36 cellular contexts compared by ENCODE assay signal in genomic region chr15:93505506-93505905, GRCh38.
"Had no signal": no experiment of that assay in that cellular context is flagged by ENCODE, and none has a peak within 500 bp of the region (broad histone marks: within the 10 kb centered on the region; RNA-seq: fewer than 3 reads in every experiment).

No MANE protein-coding gene starts in this region.

- H3K27ac ChIP-seq: adrenal gland, body of pancreas, epithelial cell of prostate, esophagus squamous epithelium, gastroesophageal sphincter, heart right ventricle, WERI-Rb-1 had no signal

- H3K9me3 Mint-ChIP-seq: activated CD4-positive, alpha-beta memory T cell treated with anti-CD3 and anti-CD28 coated beads for 36 hours; activated CD4-positive, alpha-beta T cell treated with anti-CD3 and anti-CD28 coated beads, Interleukin-2, amount 10 ng/mL, durations not matched to agents 24 days and 14 days; activated naive CD4-positive, alpha-beta T cell treated with anti-CD3 and anti-CD28 coated beads for 36 hours; activated naive CD4-positive, alpha-beta T cell treated with anti-CD3 and anti-CD28 coated beads, Interleukin-2, amount 50 U/mL, for 24 hours; activated naive CD8-positive, alpha-beta T cell treated with anti-CD3 and anti-CD28 coated beads for 36 hours; activated naive CD8-positive, alpha-beta T cell treated with anti-CD3 and anti-CD28 coated beads, Interleukin-2, amount 50 U/mL, for 24 hours; activated T-helper 1 cell treated with anti-CD3 and anti-CD28 coated beads, Interleukin-12 subunit alpha, Interleukin-12 subunit beta, Interleukin-2, Interleukin-4 antibody, amounts not matched to agents 30 ng/mL and 10 ng/mL and 1 ng/mL, durations not matched to agents 14 hours and 24 hours and 36 hours; activated T-helper 2 cell treated with anti-CD3 and anti-CD28 coated beads, Interferon-gamma antibody, Interleukin-2, Interleukin-4, amounts not matched to agents 10 μg/mL and 5 μg/mL and 100 μg/mL, durations not matched to agents 14 hours and 24 hours and 36 hours; T-helper 2 cell treated with Interferon-gamma antibody and Interleukin-4, amounts not matched to agents 5 μg/mL and 100 μg/mL, for 36 hours had no signal

- H3K4me1 ChIP-seq: adrenal gland, body of pancreas, esophagus squamous epithelium, gastroesophageal sphincter, heart right ventricle had no signal

- H3K36me3 ChIP-seq: adrenal gland, esophagus squamous epithelium, gastroesophageal sphincter, heart right ventricle, WERI-Rb-1 had no signal

- H3K4me3 Mint-ChIP-seq: activated CD4-positive, alpha-beta memory T cell treated with anti-CD3 and anti-CD28 coated beads for 36 hours; activated CD4-positive, alpha-beta T cell treated with anti-CD3 and anti-CD28 coated beads for 36 hours; activated CD4-positive, alpha-beta T cell treated with anti-CD3 and anti-CD28 coated beads, Interleukin-2, amount 10 ng/mL, durations not matched to agents 24 days and 14 days; activated CD8-positive, alpha-beta memory T cell treated with anti-CD3 and anti-CD28 coated beads, Interleukin-2, amount 10 ng/mL, durations not matched to agents 7 days and 5 days; activated CD8-positive, alpha-beta T cell treated with anti-CD3 and anti-CD28 coated beads, Interleukin-2, amount 10 ng/mL, durations not matched to agents 7 days and 5 days; activated naive CD4-positive, alpha-beta T cell treated with anti-CD3 and anti-CD28 coated beads for 36 hours; activated naive CD4-positive, alpha-beta T cell treated with anti-CD3 and anti-CD28 coated beads, Interleukin-2, amount 50 U/mL, for 24 hours; activated naive CD8-positive, alpha-beta T cell treated with anti-CD3 and anti-CD28 coated beads for 36 hours; activated naive CD8-positive, alpha-beta T cell treated with anti-CD3 and anti-CD28 coated beads, Interleukin-2, amount 50 U/mL, for 24 hours; activated T-helper 1 cell treated with anti-CD3 and anti-CD28 coated beads, Interleukin-12 subunit alpha, Interleukin-12 subunit beta, Interleukin-2, Interleukin-4 antibody, amounts not matched to agents 30 ng/mL and 10 ng/mL and 1 ng/mL, durations not matched to agents 14 hours and 24 hours and 36 hours; T-helper 17 cell; T-helper 2 cell treated with Interferon-gamma antibody and Interleukin-4, amounts not matched to agents 5 μg/mL and 100 μg/mL, for 36 hours had no signal

- H3K27ac Mint-ChIP-seq: activated CD4-positive, alpha-beta memory T cell treated with anti-CD3 and anti-CD28 coated beads for 36 hours; activated CD4-positive, alpha-beta T cell treated with anti-CD3 and anti-CD28 coated beads for 36 hours; activated CD4-positive, alpha-beta T cell treated with anti-CD3 and anti-CD28 coated beads, Interleukin-2, amount 10 ng/mL, durations not matched to agents 24 days and 14 days; activated CD8-positive, alpha-beta memory T cell treated with anti-CD3 and anti-CD28 coated beads, Interleukin-2, amount 10 ng/mL, durations not matched to agents 7 days and 5 days; activated CD8-positive, alpha-beta T cell treated with anti-CD3 and anti-CD28 coated beads, Interleukin-2, amount 10 ng/mL, durations not matched to agents 7 days and 5 days; activated naive CD4-positive, alpha-beta T cell treated with anti-CD3 and anti-CD28 coated beads for 36 hours; activated naive CD4-positive, alpha-beta T cell treated with anti-CD3 and anti-CD28 coated beads, Interleukin-2, amount 50 U/mL, for 24 hours; activated naive CD8-positive, alpha-beta T cell treated with anti-CD3 and anti-CD28 coated beads for 36 hours; activated naive CD8-positive, alpha-beta T cell treated with anti-CD3 and anti-CD28 coated beads, Interleukin-2, amount 50 U/mL, for 24 hours; activated T-helper 1 cell treated with anti-CD3 and anti-CD28 coated beads, Interleukin-12 subunit alpha, Interleukin-12 subunit beta, Interleukin-2, Interleukin-4 antibody, amounts not matched to agents 30 ng/mL and 10 ng/mL and 1 ng/mL, durations not matched to agents 14 hours and 24 hours and 36 hours; activated T-helper 2 cell treated with anti-CD3 and anti-CD28 coated beads, Interferon-gamma antibody, Interleukin-2, Interleukin-4, amounts not matched to agents 10 μg/mL and 5 μg/mL and 100 μg/mL, durations not matched to agents 14 hours and 24 hours and 36 hours; T-helper 17 cell; T-helper 2 cell treated with Interferon-gamma antibody and Interleukin-4, amounts not matched to agents 5 μg/mL and 100 μg/mL, for 36 hours had no signal

- ATAC-seq: activated CD4-positive, alpha-beta T cell treated with anti-CD3 and anti-CD28 coated beads for 36 hours; activated CD8-positive, alpha-beta memory T cell treated with anti-CD3 and anti-CD28 coated beads, Interleukin-2, amount 10 ng/mL, durations not matched to agents 7 days and 5 days; activated CD8-positive, alpha-beta T cell treated with anti-CD3 and anti-CD28 coated beads, Interleukin-2, amount 10 ng/mL, durations not matched to agents 7 days and 5 days; activated naive CD8-positive, alpha-beta T cell treated with anti-CD3 and anti-CD28 coated beads, Interleukin-2, amount 50 U/mL, for 24 hours; body of pancreas; gastroesophageal sphincter; heart right ventricle; T-helper 17 cell had no signal

- H3K27me3 ChIP-seq: adrenal gland, body of pancreas, esophagus squamous epithelium, gastroesophageal sphincter, heart right ventricle had no signal

- H3K9me3 ChIP-seq: adrenal gland, body of pancreas, esophagus squamous epithelium, gastroesophageal sphincter had no signal

- H3K4me3 ChIP-seq: adrenal gland, body of pancreas, esophagus squamous epithelium, gastroesophageal sphincter, heart right ventricle had no signal

- DNase-seq: activated CD4-positive, alpha-beta memory T cell treated with anti-CD3 and anti-CD28 coated beads for 36 hours; activated CD4-positive, alpha-beta T cell treated with anti-CD3 and anti-CD28 coated beads for 36 hours; activated CD4-positive, alpha-beta T cell treated with anti-CD3 and anti-CD28 coated beads, Interleukin-2, amount 10 ng/mL, durations not matched to agents 24 days and 14 days; activated CD4-positive, CD25-positive, alpha-beta regulatory T cell; activated CD4-positive, CD25-positive, alpha-beta regulatory T cell treated with anti-CD3 and anti-CD28 coated beads, Interleukin-2, amount 50 U/mL, for 72 hours; activated CD8-positive, alpha-beta memory T cell treated with anti-CD3 and anti-CD28 coated beads, Interleukin-2, amount 10 ng/mL, durations not matched to agents 7 days and 5 days; activated CD8-positive, alpha-beta memory T cell treated with anti-CD3 and anti-CD28 coated beads, Interleukin-2, amount 50 U/mL, for 4 hours; activated CD8-positive, alpha-beta T cell treated with anti-CD3 and anti-CD28 coated beads, Interleukin-2, amount 10 ng/mL, durations not matched to agents 7 days and 5 days; activated effector memory CD4-positive, alpha-beta T cell treated with anti-CD3 and anti-CD28 coated beads, Interleukin-2, amount 50 U/mL, for 16 hours; activated naive CD4-positive, alpha-beta T cell treated with anti-CD3 and anti-CD28 coated beads for 36 hours; activated naive CD8-positive, alpha-beta T cell treated with anti-CD3 and anti-CD28 coated beads for 36 hours; activated naive CD8-positive, alpha-beta T cell treated with anti-CD3 and anti-CD28 coated beads, Interleukin-2, amount 50 U/mL, for 24 hours; activated T-cell treated with anti-CD3 and anti-CD28 coated beads, Interleukin-2, amount 50 U/mL, for 1 hour; activated T-cell treated with anti-CD3 and anti-CD28 coated beads, Interleukin-2, amount 50 U/mL, for 48 hours; adrenal gland; amygdala; aorta; body of pancreas; cortex of kidney; dermis blood vessel endothelial cell; effector CD4-positive, alpha-beta T cell; esophagus squamous epithelium; foreskin melanocyte; heart right ventricle; T-helper 17 cell; T1000; WERI-Rb-1 had no signal

- FAIRE-seq: colon, endometrium, endothelial cell of umbilical vein had no signal

- H3K36me3 Mint-ChIP-seq: activated CD4-positive, alpha-beta memory T cell treated with anti-CD3 and anti-CD28 coated beads for 36 hours; activated CD8-positive, alpha-beta memory T cell treated with anti-CD3 and anti-CD28 coated beads, Interleukin-2, amount 10 ng/mL, durations not matched to agents 7 days and 5 days; activated naive CD4-positive, alpha-beta T cell treated with anti-CD3 and anti-CD28 coated beads, Interleukin-2, amount 50 U/mL, for 24 hours; activated naive CD8-positive, alpha-beta T cell treated with anti-CD3 and anti-CD28 coated beads for 36 hours had no signal

- H3K4me1 Mint-ChIP-seq: activated CD4-positive, alpha-beta T cell treated with anti-CD3 and anti-CD28 coated beads for 36 hours; activated CD4-positive, alpha-beta T cell treated with anti-CD3 and anti-CD28 coated beads, Interleukin-2, amount 10 ng/mL, durations not matched to agents 24 days and 14 days; activated CD8-positive, alpha-beta memory T cell treated with anti-CD3 and anti-CD28 coated beads, Interleukin-2, amount 10 ng/mL, durations not matched to agents 7 days and 5 days; activated naive CD4-positive, alpha-beta T cell treated with anti-CD3 and anti-CD28 coated beads, Interleukin-2, amount 50 U/mL, for 24 hours; activated naive CD8-positive, alpha-beta T cell treated with anti-CD3 and anti-CD28 coated beads for 36 hours; activated naive CD8-positive, alpha-beta T cell treated with anti-CD3 and anti-CD28 coated beads, Interleukin-2, amount 50 U/mL, for 24 hours; T-helper 17 cell had no signal

- H3K27me3 Mint-ChIP-seq: activated CD4-positive, alpha-beta memory T cell treated with anti-CD3 and anti-CD28 coated beads for 36 hours; activated CD4-positive, alpha-beta T cell treated with anti-CD3 and anti-CD28 coated beads for 36 hours; activated CD4-positive, alpha-beta T cell treated with anti-CD3 and anti-CD28 coated beads, Interleukin-2, amount 10 ng/mL, durations not matched to agents 24 days and 14 days; activated CD8-positive, alpha-beta memory T cell treated with anti-CD3 and anti-CD28 coated beads, Interleukin-2, amount 10 ng/mL, durations not matched to agents 7 days and 5 days; activated naive CD4-positive, alpha-beta T cell treated with anti-CD3 and anti-CD28 coated beads, Interleukin-2, amount 50 U/mL, for 24 hours; activated naive CD8-positive, alpha-beta T cell treated with anti-CD3 and anti-CD28 coated beads for 36 hours; activated naive CD8-positive, alpha-beta T cell treated with anti-CD3 and anti-CD28 coated beads, Interleukin-2, amount 50 U/mL, for 24 hours had no signal
